In genomic region chrX:334971-335757, GRCh38 we compare ENCODE assay signal across 14 cellular contexts. TPM values are rescaled to one million over a fixed set of nuclear protein-coding genes. Genes with fewer than 3 reads are reported as not detected.
A peak's percentile ranks its signal among the peaks of the same experiment; 100 is the strongest.
DNase-seq lines count a peak whose midpoint lies in the region; ATAC-seq and TF ChIP-seq lines count a peak whose summit lies in the region.
"Had no signal": no experiment of that assay in that cellular context is flagged by ENCODE, and none has a peak within 500 bp of the region (broad histone marks: within the 10 kb centered on the region; RNA-seq: fewer than 3 reads in every experiment).

No MANE protein-coding gene starts in this region.

- ATAC-seq in heart right ventricle = no peak
- no peak for ATAC-seq in heart left ventricle
- no peak for ATAC-seq in lower lobe of right lung
- ATAC-seq in aorta (ENCODE audit: low FRiP score) = no peak
- ATAC-seq: Panc1 had no signal

- no peak for DNase-seq in cardiac muscle cell (ENCODE audit: low read depth in 1 of 2, low spot score in 1 of 2)
- no peak for DNase-seq in heart right ventricle
- peak in 3 of 5 donors; percentile 24 to 47 (median 26) for DNase-seq in heart left ventricle
- peak; percentile 45 for DNase-seq in lower lobe of right lung
- peak; percentile 44 to 70 for DNase-seq in aorta
- DNase-seq in Ammon's horn (ENCODE audit: low spot score) = no peak
- no peak for DNase-seq in HT-29 (ENCODE audit: low spot score)
- DNase-seq in retina = no peak
- DNase-seq: Caco-2, GDM1, GM23248, KBM-7, NCI-H1694 treated with DMSO at 0.1 percent for 48 hours had no signal

- TF ChIP-seq POLR2A in heart left ventricle (IDR thresholded peaks at IDR 0.05) = no peak

- WGBS in heart right ventricle, 2 donors = 95 to 96% methylated on average over 47 of the region's 47 CpGs
- WGBS in heart left ventricle, 4 donors = 93 to 95% (median 94%) methylated on average over 28 to 47 of the region's 47 CpGs
- WGBS in aorta, 2 donors = 97% methylated on average over 47 of the region's 47 CpGs

- H3K36me3 ChIP-seq in cardiac muscle cell (peaks cover 5% of the 10 kb centered on the region), heart right ventricle (peaks cover 0 to 60% (median 22%) of the 10 kb centered on the region in 9 donors), heart left ventricle (peaks cover 0 to 42% (median 25%) of the 10 kb centered on the region in 9 donors), lower lobe of right lung (peaks cover 7% of the 10 kb centered on the region), aorta (ENCODE audit: control insufficient read depth in 1 of 2, insufficient read depth in 2 of 2, low read length in 1 of 2) (no peaks in the 10 kb centered on the region)

- intact Hi-C loops in heart right ventricle (cut with DNase I) = no loop called here
- intact Hi-C loops in heart left ventricle (cut with DNase I) = no loop called here
- intact Hi-C loops in lower lobe of right lung (cut with DNase I) = no loop called here
- intact Hi-C loops in aorta (cut with DNase I) = no loop called here

- TF ChIP-seq CTCF in cardiac muscle cell (IDR thresholded peaks at IDR 0.05; ENCODE audit: low read depth, low read length) (no peak), heart right ventricle (IDR thresholded peaks at IDR 0.05) (no peak), heart left ventricle (IDR thresholded peaks at IDR 0.05) (no peak), lower lobe of right lung (IDR thresholded peaks at IDR 0.05) (no peak)

- H3K27me3 ChIP-seq in cardiac muscle cell = no peaks in the 10 kb centered on the region
- H3K27me3 ChIP-seq in heart right ventricle = peaks cover 0 to 17% (median 10%) of the 10 kb centered on the region in 7 donors
- peaks cover 0 to 14% (median 5%) of the 10 kb centered on the region in 9 donors for H3K27me3 ChIP-seq in heart left ventricle
- peaks cover 21% of the 10 kb centered on the region for H3K27me3 ChIP-seq in lower lobe of right lung (ENCODE audit: low read depth)
- H3K27me3 ChIP-seq in aorta (ENCODE audit: control insufficient read depth in 1 of 2, insufficient read depth in 2 of 2, low read length in 1 of 2) = no peaks in the 10 kb centered on the region

- no peaks in the 10 kb centered on the region for H3K9me3 ChIP-seq in cardiac muscle cell (ENCODE audit: low read depth)
- no peaks in the 10 kb centered on the region for H3K9me3 ChIP-seq in heart right ventricle
- H3K9me3 ChIP-seq in heart left ventricle = no peaks in the 10 kb centered on the region
- no peaks in the 10 kb centered on the region for H3K9me3 ChIP-seq in lower lobe of right lung
- no peaks in the 10 kb centered on the region for H3K9me3 ChIP-seq in aorta (ENCODE audit: control insufficient read depth, low read length)

- H3K4me3 ChIP-seq in cardiac muscle cell (no peak overlapping the region), heart right ventricle (no peak overlapping the region), heart left ventricle (no peak overlapping the region), lower lobe of right lung (no peak overlapping the region), aorta (ENCODE audit: low read length in 2 of 2) (no peak overlapping the region)
- H3K4me3 ChIP-seq: GM23248 had no signal

- H3K4me1 ChIP-seq in cardiac muscle cell (ENCODE audit: low read depth) (no peaks in the 10 kb centered on the region), heart right ventricle (peaks cover 0 to 15% (median 11%) of the 10 kb centered on the region in 9 donors), heart left ventricle (peaks cover 0 to 14% (median 8%) of the 10 kb centered on the region in 12 donors), lower lobe of right lung (peaks cover 11% of the 10 kb centered on the region), aorta (ENCODE audit: control insufficient read depth in 1 of 2, insufficient read depth in 2 of 2, low read length in 2 of 2) (no peaks in the 10 kb centered on the region)
- H3K4me1 ChIP-seq: Caco-2 had no signal

- H3K27ac ChIP-seq in cardiac muscle cell (peak overlapping the region; percentile 23), heart right ventricle (no peak overlapping the region), heart left ventricle (no peak overlapping the region), lower lobe of right lung (no peak overlapping the region), aorta (ENCODE audit: low read depth in 1 of 2, low read length in 2 of 2) (no peak overlapping the region)
- H3K27ac ChIP-seq: GM23248 had no signal

RNA-seq across cellular contexts. Expression of gene GTPBP6, which starts 16.6 kb away (rescaled TPM):
- total RNA-seq in cardiac muscle cell = 54.5 and 60.9 TPM in 2 replicates
- polyA plus RNA-seq in cardiac muscle cell = 59.2 and 79.2 TPM in 2 replicates
- 10 to 100 TPM; 29.8 to 55.4 (median 46.3) TPM for total RNA-seq in heart right ventricle
- 100 to 1,000 TPM in 1 of 2 donors, 10 to 100 TPM in 1; 44.0 to 103 TPM for polyA plus RNA-seq in heart right ventricle
- 10 to 100 TPM; 31.3 to 71.5 (median 47.5) TPM for total RNA-seq in heart left ventricle
- 100 to 1,000 TPM in 1 of 2 donors, 10 to 100 TPM in 1; 50.6 to 102 TPM for polyA plus RNA-seq in heart left ventricle
- total RNA-seq in lower lobe of right lung = 47.1 TPM
- 10 to 100 TPM; 34.7 to 44.7 TPM for total RNA-seq in aorta
- polyA plus RNA-seq in aorta = 10 to 100 TPM; 38.8 to 62.6 TPM
- total RNA-seq in HT-29 (2014; rRNA removed; shearing (Covaris generic)) = 111 and 120 TPM in 2 replicates

RNA-seq across cellular contexts. Expression of gene PPP2R3B, which starts 51.5 kb away (rescaled TPM):
- 119 and 142 TPM in 2 replicates for total RNA-seq in cardiac muscle cell
- 155 and 200 TPM in 2 replicates for polyA plus RNA-seq in cardiac muscle cell
- 100 to 1,000 TPM in 8 of 10 donors, 10 to 100 TPM in 2; 88.3 to 173 (median 128) TPM for total RNA-seq in heart right ventricle
- polyA plus RNA-seq in heart right ventricle = 100 to 1,000 TPM in 1 of 2 donors, 10 to 100 TPM in 1; 73.9 to 362 TPM
- total RNA-seq in heart left ventricle = 100 to 1,000 TPM in 8 of 9 donors, 10 to 100 TPM in 1; 98.3 to 186 (median 113) TPM
- 100 to 1,000 TPM in 1 of 2 donors, 10 to 100 TPM in 1; 60.9 to 181 TPM for polyA plus RNA-seq in heart left ventricle
- total RNA-seq in lower lobe of right lung = 11.2 TPM
- 10 to 100 TPM in 1 of 2 donors, 1 to 10 TPM in 1; 7.8 to 19.1 TPM for total RNA-seq in aorta
- 10 to 100 TPM in 1 of 2 donors, 1 to 10 TPM in 1; 3.1 to 41.8 TPM for polyA plus RNA-seq in aorta
- total RNA-seq in HT-29 (2014; rRNA removed; shearing (Covaris generic)) = 28.2 and 44.0 TPM in 2 replicates

RNA-seq across cellular contexts. Expression of gene PLCXD1, which starts 54.0 kb away (rescaled TPM):
- total RNA-seq in cardiac muscle cell = 43.4 and 50.4 TPM in 2 replicates
- polyA plus RNA-seq in cardiac muscle cell = 16.6 and 20.6 TPM in 2 replicates
- 1 to 10 TPM; 1.9 to 6.5 (median 2.7) TPM for total RNA-seq in heart right ventricle
- polyA plus RNA-seq in heart right ventricle = 10 to 100 TPM in 1 of 2 donors, 1 to 10 TPM in 1; 3.0 to 19.9 TPM
- 1 to 10 TPM in 7 of 9 donors, under 1 TPM in 2; 0.81 to 6.8 (median 3.0) TPM for total RNA-seq in heart left ventricle
- polyA plus RNA-seq in heart left ventricle = 10 to 100 TPM in 1 of 2 donors, 1 to 10 TPM in 1; 1.9 to 27.0 TPM
- total RNA-seq in lower lobe of right lung = 23.7 TPM
- 1 to 10 TPM; 3.7 to 9.7 TPM for total RNA-seq in aorta
- 10 to 100 TPM in 1 of 2 donors, 1 to 10 TPM in 1; 1.3 to 16.3 TPM for polyA plus RNA-seq in aorta
- total RNA-seq in HT-29 (2014; rRNA removed; shearing (Covaris generic)) = 58.2 and 68.3 TPM in 2 replicates

Comparison
In these comparisons a context has a peak if more than half of its experiments do, and no peak if none do; other contexts are left out.
1. DNase-seq: peak in heart left ventricle (3 of 5), lower lobe of right lung (single experiment) and aorta (2 of 2); none in cardiac muscle cell (0 of 2), heart right ventricle (0 of 2), Ammon's horn (single experiment), HT-29 (single experiment) and retina (single experiment).